Comparison of ENCODE assay signal across 8 cellular contexts in the genomic region with DNA sequence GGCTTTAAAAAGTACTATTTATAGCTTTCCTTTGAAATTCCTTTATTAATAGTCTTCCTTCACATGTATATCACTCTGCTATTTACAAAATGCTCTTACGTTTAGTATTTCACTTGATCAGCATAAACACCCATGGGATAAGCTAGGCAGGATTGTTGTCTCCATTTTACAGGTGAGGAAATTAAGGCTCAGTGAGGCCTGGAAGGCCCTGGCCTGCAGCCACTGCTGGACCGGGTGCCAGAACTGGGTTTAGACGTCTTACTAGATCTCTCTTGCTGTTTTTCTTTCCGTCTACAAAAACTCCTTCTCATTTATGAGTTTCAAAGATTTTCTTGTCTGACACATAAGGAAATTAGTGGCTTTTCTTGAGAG.
A peak's percentile ranks its signal among the peaks of the same experiment; 100 is the strongest.
DNase-seq lines count a peak whose midpoint lies in the region; ATAC-seq and TF ChIP-seq lines count a peak whose summit lies in the region.

No MANE protein-coding gene starts in this region.

- no peaks in the 10 kb centered on the region for H3K9me3 Mint-ChIP-seq in CD8-positive, alpha-beta T cell
- H3K9me3 Mint-ChIP-seq in glutamatergic neuron (ENCODE audit: unreplicated experiment) (no peaks in the 10 kb centered on the region), Caco-2 (ENCODE audit: unreplicated experiment) (no peaks in the 10 kb centered on the region)

- no peak overlapping the region for H3K9ac ChIP-seq in trophoblast cell (ENCODE audit: low read length)

- no peak for ATAC-seq in CD8-positive, alpha-beta T cell
- ATAC-seq in GM21576 (IDR thresholded peaks at IDR 0.05; ENCODE audit: unreplicated experiment): peak; percentile 20
- peak; percentile 16 for ATAC-seq in T-helper 17 cell
- peak; percentile 6 for ATAC-seq in mucosa of descending colon

- no peak for DNase-seq in CD8-positive, alpha-beta T cell
- DNase-seq in T-helper 17 cell: no peak
- DNase-seq in mucosa of descending colon: no peak
- no peak for DNase-seq in glutamatergic neuron
- no peak for DNase-seq in NCI-H774 (lab: John Stamatoyannopoulos, UW)
- no peak for DNase-seq in trophoblast cell
- DNase-seq in Caco-2: no peak

- intact Hi-C loops in CD8-positive, alpha-beta T cell (cut with DNase I, micrococcal nuclease): loop anchor here in 1 of 2 experiments (2.0 kb wide), 1 partner anchor 48 kb away; no protein-coding TSS in a partner anchor
- intact Hi-C loops in mucosa of descending colon (cut with DNase I, micrococcal nuclease): no loop called here
- intact Hi-C loops in Caco-2 (cut with micrococcal nuclease; ENCODE audit: unreplicated experiment): no loop called here

- no peak overlapping the region for H3K4ac ChIP-seq in trophoblast cell (ENCODE audit: low read depth, low read length)

- H3K4me3 ChIP-seq in CD8-positive, alpha-beta T cell (ENCODE audit: low read depth, low read length): no peak overlapping the region
- H3K4me3 ChIP-seq in mucosa of descending colon (no peak overlapping the region), trophoblast cell (ENCODE audit: low read depth, low read length) (no peak overlapping the region), Caco-2 (ENCODE audit: low read depth, low read length) (no peak overlapping the region)

- no peak overlapping the region for H3K27ac ChIP-seq in CD8-positive, alpha-beta T cell (ENCODE audit: low read depth, low read length)
- H3K27ac ChIP-seq in trophoblast cell (ENCODE audit: low read depth, low read length): no peak overlapping the region

- H3K4me3 Mint-ChIP-seq in CD8-positive, alpha-beta T cell: peak overlapping the region; percentile 9
- H3K4me3 Mint-ChIP-seq in T-helper 17 cell (peak overlapping the region; percentile 49), glutamatergic neuron (ENCODE audit: unreplicated experiment) (no peak overlapping the region), Caco-2 (ENCODE audit: unreplicated experiment) (no peak overlapping the region)

- no peaks in the 10 kb centered on the region for H3K27me3 Mint-ChIP-seq in CD8-positive, alpha-beta T cell (ENCODE audit: low read depth)
- H3K27me3 Mint-ChIP-seq in T-helper 17 cell (no peaks in the 10 kb centered on the region), glutamatergic neuron (ENCODE audit: unreplicated experiment) (no peaks in the 10 kb centered on the region), Caco-2 (ENCODE audit: insufficient read depth, unreplicated experiment) (no peaks in the 10 kb centered on the region)

- H3K14ac ChIP-seq in trophoblast cell (ENCODE audit: low read length): no peak overlapping the region

- no peaks in the 10 kb centered on the region for H3K4me1 ChIP-seq in CD8-positive, alpha-beta T cell (ENCODE audit: insufficient read depth, low read length)
- H3K4me1 ChIP-seq in mucosa of descending colon (ENCODE audit: low read depth) (no peaks in the 10 kb centered on the region), trophoblast cell (ENCODE audit: control insufficient read depth in 1 of 2, insufficient read depth in 2 of 2, low read length in 2 of 2) (peaks cover 0 to 12% of the 10 kb centered on the region in 2 experiments), Caco-2 (peaks cover 36% of the 10 kb centered on the region)

- H4K12ac ChIP-seq in trophoblast cell (ENCODE audit: low read depth, low read length): no peak overlapping the region

- no peak overlapping the region for H2AFZ ChIP-seq in trophoblast cell (ENCODE audit: insufficient read depth, low read length, poor library complexity)

- H2BK120ac ChIP-seq in trophoblast cell (ENCODE audit: insufficient read depth, low read length, poor library complexity): no peak overlapping the region

- H3K36me3 ChIP-seq in CD8-positive, alpha-beta T cell (ENCODE audit: insufficient read depth, low read length): no peaks in the 10 kb centered on the region
- no peaks in the 10 kb centered on the region for H3K36me3 ChIP-seq in mucosa of descending colon (ENCODE audit: low read depth)
- H3K36me3 ChIP-seq in trophoblast cell (ENCODE audit: control insufficient read depth in 1 of 2, insufficient read depth in 2 of 2, low read length in 2 of 2): no peaks in the 10 kb centered on the region
- no peaks in the 10 kb centered on the region; the same call in 1 of the 2 replicates for H3K36me3 ChIP-seq in Caco-2 (ENCODE audit: control insufficient read depth, insufficient read depth, low read length)

- H2BK12ac ChIP-seq in trophoblast cell (ENCODE audit: low read length): no peak overlapping the region

- H3K79me2 ChIP-seq in trophoblast cell (ENCODE audit: control insufficient read depth, insufficient read depth, low read length, poor library complexity): no peaks in the 10 kb centered on the region

- no CpG with 5 or more reads among the region's 4 CpGs for WGBS in trophoblast cell (ENCODE audit: extremely low coverage, insufficient coverage, insufficient read length)

- H3K27ac Mint-ChIP-seq in CD8-positive, alpha-beta T cell: peak overlapping the region; percentile 30
- H3K27ac Mint-ChIP-seq in T-helper 17 cell (peak overlapping the region; percentile 63), glutamatergic neuron (ENCODE audit: unreplicated experiment) (no peak overlapping the region), Caco-2 (ENCODE audit: unreplicated experiment) (no peak overlapping the region)

- no peak for TF ChIP-seq CTCF in CD8-positive, alpha-beta T cell (IDR thresholded peaks at IDR 0.05)
- TF ChIP-seq CTCF in mucosa of descending colon (IDR thresholded peaks at IDR 0.05) (no peak), glutamatergic neuron (IDR thresholded peaks at IDR 0.05; ENCODE audit: partially characterized antibody, unreplicated experiment) (no peak), Caco-2 (IDR thresholded peaks at IDR 0.05; ENCODE audit: insufficient read depth in 1 of 2, low read depth in 1 of 2, low read length in 1 of 2, severe bottlenecking in 1 of 2, unreplicated experiment in 1 of 2) (no peak)

- no peak overlapping the region for H2AK5ac ChIP-seq in trophoblast cell (ENCODE audit: low read length)

- POLR2A ChIA-PET in CD8-positive, alpha-beta T cell (lab: Charles Lee): no interaction called here
- POLR2A ChIA-PET in Caco-2 (lab: Charles Lee): no interaction called here

- BruUV-seq in Caco-2 (replicated peaks; lab: Mats Ljungman, UMichigan): no TSS peak

- no peaks in the 10 kb centered on the region for H3K27me3 ChIP-seq in CD8-positive, alpha-beta T cell (ENCODE audit: insufficient read depth, low read length)
- H3K27me3 ChIP-seq in trophoblast cell (ENCODE audit: insufficient read depth, low read length): no peaks in the 10 kb centered on the region
- no peaks in the 10 kb centered on the region for H3K27me3 ChIP-seq in Caco-2 (replicated peaks; ENCODE audit: control insufficient read depth, insufficient read depth, low read length)

- H3K4me2 ChIP-seq in trophoblast cell (ENCODE audit: low read length): no peak overlapping the region

- H3K79me1 ChIP-seq in trophoblast cell (ENCODE audit: low read length): no peaks in the 10 kb centered on the region

- H3K23ac ChIP-seq in trophoblast cell (ENCODE audit: low read length): no peak overlapping the region

- H3K9me3 ChIP-seq in CD8-positive, alpha-beta T cell (ENCODE audit: low read length): no peaks in the 10 kb centered on the region
- H3K9me3 ChIP-seq in T-helper 17 cell (ENCODE audit: control insufficient read depth, low read length, poor library complexity, severe bottlenecking): no peaks in the 10 kb centered on the region
- no peaks in the 10 kb centered on the region for H3K9me3 ChIP-seq in mucosa of descending colon
- no peaks in the 10 kb centered on the region for H3K9me3 ChIP-seq in trophoblast cell (ENCODE audit: insufficient read depth, low read depth, low read length)
- no peaks in the 10 kb centered on the region for H3K9me3 ChIP-seq in Caco-2

- H3K4me1 Mint-ChIP-seq in CD8-positive, alpha-beta T cell (ENCODE audit: low read depth): peaks cover 23% of the 10 kb centered on the region
- peaks cover 20% of the 10 kb centered on the region for H3K4me1 Mint-ChIP-seq in T-helper 17 cell
- H3K4me1 Mint-ChIP-seq in glutamatergic neuron (ENCODE audit: low read depth, unreplicated experiment): peaks cover 2% of the 10 kb centered on the region
- peaks cover 27% of the 10 kb centered on the region for H3K4me1 Mint-ChIP-seq in Caco-2 (ENCODE audit: low read depth, unreplicated experiment)

- no peaks in the 10 kb centered on the region for H3K36me3 Mint-ChIP-seq in CD8-positive, alpha-beta T cell
- H3K36me3 Mint-ChIP-seq in T-helper 17 cell (ENCODE audit: low read depth) (no peaks in the 10 kb centered on the region), glutamatergic neuron (ENCODE audit: unreplicated experiment) (no peaks in the 10 kb centered on the region), Caco-2 (ENCODE audit: insufficient read depth, unreplicated experiment) (peaks cover 24% of the 10 kb centered on the region)

- H4K91ac ChIP-seq in trophoblast cell (ENCODE audit: low read depth, low read length): no peak overlapping the region

- H2BK5ac ChIP-seq in trophoblast cell (ENCODE audit: low read depth, low read length, poor library complexity): no peak overlapping the region

- no peak overlapping the region for H3K18ac ChIP-seq in trophoblast cell (ENCODE audit: low read length)

- CTCF ChIA-PET in CD8-positive, alpha-beta T cell (lab: Charles Lee): no interaction called here
- CTCF ChIA-PET in Caco-2 (lab: Charles Lee): no interaction called here

- no peak overlapping the region for H4K8ac ChIP-seq in trophoblast cell (ENCODE audit: low read depth, low read length)

Comparison
In these comparisons a context has a peak if more than half of its experiments do, and no peak if none do; other contexts are left out.
1. H3K27ac Mint-ChIP-seq: peak in CD8-positive, alpha-beta T cell (single experiment) and T-helper 17 cell (single experiment); none in glutamatergic neuron (single experiment) and Caco-2 (single experiment).
2. H3K4me3 Mint-ChIP-seq: peak in CD8-positive, alpha-beta T cell (single experiment) and T-helper 17 cell (single experiment); none in glutamatergic neuron (single experiment) and Caco-2 (single experiment).